Comparison of ENCODE assay signal across 9 cellular contexts in genomic region chr3:43892535-43892934, GRCh38.
DNase-seq lines count a peak whose midpoint lies in the region; ATAC-seq lines count a peak whose summit lies in the region.
"Had no signal": no experiment of that assay in that cellular context is flagged by ENCODE, and none has a peak within 500 bp of the region (broad histone marks: within the 10 kb centered on the region; RNA-seq: fewer than 3 reads in every experiment).

No MANE protein-coding gene starts in this region.

- H3K36me3 Mint-ChIP-seq in memory B cell = no peaks in the 10 kb centered on the region
- no peaks in the 10 kb centered on the region for H3K36me3 Mint-ChIP-seq in CD4-positive, alpha-beta memory T cell

- H3K4me3 Mint-ChIP-seq in memory B cell = peak overlapping the region; percentile 68
- no peak overlapping the region for H3K4me3 Mint-ChIP-seq in CD4-positive, alpha-beta memory T cell

- ATAC-seq in GM18861 (IDR thresholded peaks at IDR 0.05; ENCODE audit: unreplicated experiment) (peak; percentile 62), HG02678 (IDR thresholded peaks at IDR 0.05; ENCODE audit: unreplicated experiment) (peak; percentile 75), memory B cell (ENCODE audit: low read depth) (peak; percentile 81), HG03442 (IDR thresholded peaks at IDR 0.05; ENCODE audit: unreplicated experiment) (no peak)

- no peaks in the 10 kb centered on the region for H3K9me3 ChIP-seq in CD4-positive, alpha-beta memory T cell (ENCODE audit: control insufficient read depth in 1 of 2, low read length in 2 of 2)
- H3K9me3 ChIP-seq: thoracic aorta had no signal

- H3K36me3 ChIP-seq in CD4-positive, alpha-beta memory T cell (ENCODE audit: insufficient read depth, low read length) = no peaks in the 10 kb centered on the region
- H3K36me3 ChIP-seq: thoracic aorta had no signal

- H3K27ac ChIP-seq in CD4-positive, alpha-beta memory T cell (ENCODE audit: low read depth, low read length) = no peak overlapping the region
- H3K27ac ChIP-seq: thoracic aorta had no signal

- peaks cover 12% of the 10 kb centered on the region for H3K4me1 Mint-ChIP-seq in memory B cell
- peaks cover 3 to 13% (median 7%) of the 10 kb centered on the region in 4 donors for H3K4me1 Mint-ChIP-seq in CD4-positive, alpha-beta memory T cell

- H3K27ac Mint-ChIP-seq in memory B cell = no peak overlapping the region
- H3K27ac Mint-ChIP-seq in CD4-positive, alpha-beta memory T cell = no peak overlapping the region

- DNase-seq in NCI-H146 treated with DMSO at 0.1 percent for 48 hours (lab: John Stamatoyannopoulos, UW; ENCODE audit: unreplicated experiment) (peak; percentile 2), memory B cell (ENCODE audit: low spot score in 2 of 2) (peak; percentile 33 to 49), midbrain (lab: John Stamatoyannopoulos, UW) (no peak), amygdala (lab: John Stamatoyannopoulos, UW) (no peak)
- DNase-seq in CD4-positive, alpha-beta memory T cell = no peak

- peaks cover 10% of the 10 kb centered on the region for H3K4me1 ChIP-seq in CD4-positive, alpha-beta memory T cell (ENCODE audit: insufficient read depth, low read length)

- POLR2A ChIA-PET in CD4-positive, alpha-beta memory T cell (lab: Charles Lee; ENCODE audit: partially characterized antibody) = no interaction called here

- H3K27me3 Mint-ChIP-seq in memory B cell = peaks cover 2% of the 10 kb centered on the region
- H3K27me3 Mint-ChIP-seq in CD4-positive, alpha-beta memory T cell = peaks cover 41 to 42% of the 10 kb centered on the region in 2 donors

- intact Hi-C loops in CD4-positive, alpha-beta memory T cell (cut with micrococcal nuclease) = no loop called here

- H3K27me3 ChIP-seq in CD4-positive, alpha-beta memory T cell (ENCODE audit: insufficient read depth, low read length) = peaks cover 11% of the 10 kb centered on the region

- no peaks in the 10 kb centered on the region for H3K9me3 Mint-ChIP-seq in memory B cell
- H3K9me3 Mint-ChIP-seq in CD4-positive, alpha-beta memory T cell = peaks cover 0 to 4% (median 0%) of the 10 kb centered on the region in 8 donors

- CTCF ChIA-PET in CD4-positive, alpha-beta memory T cell (lab: Charles Lee; ENCODE audit: partially characterized antibody) = no interaction called here

- no peak overlapping the region for H3K4me3 ChIP-seq in CD4-positive, alpha-beta memory T cell (ENCODE audit: low read length in 2 of 2)
- H3K4me3 ChIP-seq: thoracic aorta had no signal

Comparison
In these comparisons a context has a peak if more than half of its experiments do, and no peak if none do; other contexts are left out.
1. DNase-seq: peak in NCI-H146 treated with DMSO at 0.1 percent for 48 hours (single experiment) and memory B cell (2 of 2); none in CD4-positive, alpha-beta memory T cell (0 of 5), midbrain (single experiment) and amygdala (0 of 56).